In genomic region chr6:97186416-97186999, GRCh38 we compare ENCODE assay signal across 8 cellular contexts.
DNase-seq lines count a peak whose midpoint lies in the region; ATAC-seq lines count a peak whose summit lies in the region.

No MANE protein-coding gene starts in this region.

- H3K79me1 ChIP-seq in mesenchymal stem cell (replicated peaks; ENCODE audit: low read length, poor library complexity, severe bottlenecking), result peaks cover 2% of the 10 kb centered on the region

- H3K9me3 Mint-ChIP-seq in CD4-positive, CD25-positive, alpha-beta regulatory T cell, result no peaks in the 10 kb centered on the region
- no peaks in the 10 kb centered on the region for H3K9me3 Mint-ChIP-seq in activated CD4-positive, alpha-beta T cell treated with anti-CD3 and anti-CD28 coated beads, Interleukin-2, amount 10 ng/mL, durations not matched to agents 24 days and 14 days

- no peak overlapping the region for H3K18ac ChIP-seq in mesenchymal stem cell (ENCODE audit: low read depth in 1 of 2, low read length in 2 of 2)

- WGBS in mesenchymal stem cell, result 31% methylated on average over 3 of the region's 3 CpGs

- no peak overlapping the region for H2AFZ ChIP-seq in mesenchymal stem cell (ENCODE audit: low read depth, low read length)

- H3K4me2 ChIP-seq in mesenchymal stem cell (ENCODE audit: low read length, poor library complexity, severe bottlenecking), result no peak overlapping the region

- ATAC-seq in CD4-positive, CD25-positive, alpha-beta regulatory T cell (ENCODE audit: low read depth in 2 of 2), result peak; percentile 73 to 74
- ATAC-seq in GM18909 (IDR thresholded peaks at IDR 0.05; ENCODE audit: poor library complexity, unreplicated experiment) (peak; percentile 92), HG03108 (IDR thresholded peaks at IDR 0.05; ENCODE audit: unreplicated experiment) (peak; percentile 90)

- H2BK5ac ChIP-seq in mesenchymal stem cell (ENCODE audit: low read depth, low read length, poor library complexity, severe bottlenecking), result no peak overlapping the region

- no peaks in the 10 kb centered on the region for H3K27me3 Mint-ChIP-seq in CD4-positive, CD25-positive, alpha-beta regulatory T cell
- H3K27me3 Mint-ChIP-seq in activated CD4-positive, alpha-beta T cell treated with anti-CD3 and anti-CD28 coated beads, Interleukin-2, amount 10 ng/mL, durations not matched to agents 24 days and 14 days, result no peaks in the 10 kb centered on the region

- H3K36me3 Mint-ChIP-seq in CD4-positive, CD25-positive, alpha-beta regulatory T cell, result no peaks in the 10 kb centered on the region
- H3K36me3 Mint-ChIP-seq in activated CD4-positive, alpha-beta T cell treated with anti-CD3 and anti-CD28 coated beads, Interleukin-2, amount 10 ng/mL, durations not matched to agents 24 days and 14 days (ENCODE audit: low read depth), result no peaks in the 10 kb centered on the region

- H2AK5ac ChIP-seq in mesenchymal stem cell (ENCODE audit: low read length, severe bottlenecking), result no peak overlapping the region

- no peak overlapping the region for H3K4me3 Mint-ChIP-seq in CD4-positive, CD25-positive, alpha-beta regulatory T cell
- no peak overlapping the region for H3K4me3 Mint-ChIP-seq in activated CD4-positive, alpha-beta T cell treated with anti-CD3 and anti-CD28 coated beads, Interleukin-2, amount 10 ng/mL, durations not matched to agents 24 days and 14 days

- no peak overlapping the region for H2BK120ac ChIP-seq in mesenchymal stem cell (ENCODE audit: low read depth, low read length)

- H3K4me3 ChIP-seq in CD4-positive, CD25-positive, alpha-beta regulatory T cell (ENCODE audit: low read depth, low read length), result no peak overlapping the region
- H3K4me3 ChIP-seq in mesenchymal stem cell (ENCODE audit: insufficient read depth in 1 of 2, low read depth in 1 of 2, low read length in 2 of 2), result no peak overlapping the region

- H3K14ac ChIP-seq in mesenchymal stem cell (ENCODE audit: low read length in 2 of 2), result no peak overlapping the region

- no peak overlapping the region for H3K27ac Mint-ChIP-seq in CD4-positive, CD25-positive, alpha-beta regulatory T cell
- H3K27ac Mint-ChIP-seq in activated CD4-positive, alpha-beta T cell treated with anti-CD3 and anti-CD28 coated beads, Interleukin-2, amount 10 ng/mL, durations not matched to agents 24 days and 14 days, result no peak overlapping the region

- no peak overlapping the region for H3K27ac ChIP-seq in CD4-positive, CD25-positive, alpha-beta regulatory T cell (ENCODE audit: insufficient read depth, low read length, poor library complexity, severe bottlenecking)
- H3K27ac ChIP-seq in mesenchymal stem cell (ENCODE audit: low read length, poor library complexity, severe bottlenecking), result no peak overlapping the region

- intact Hi-C loops in activated CD4-positive, alpha-beta T cell treated with anti-CD3 and anti-CD28 coated beads, Interleukin-2, amount 10 ng/mL, durations not matched to agents 24 days and 14 days (cut with micrococcal nuclease), result loop anchor here (1.0 to 5.0 kb wide), 4 partner anchors 96 to 250 kb away; partner anchors contain the start of gene MMS22L

- H3K36me3 ChIP-seq in CD4-positive, CD25-positive, alpha-beta regulatory T cell (ENCODE audit: control insufficient read depth, insufficient read depth, low read length), result no peaks in the 10 kb centered on the region
- H3K36me3 ChIP-seq in mesenchymal stem cell (ENCODE audit: control insufficient read depth in 1 of 2, insufficient read depth in 2 of 2, low read depth in 1 of 2, low read length in 2 of 2), result no peaks in the 10 kb centered on the region

- no peak overlapping the region for H4K91ac ChIP-seq in mesenchymal stem cell (ENCODE audit: low read length)

- no peak overlapping the region for H3K23ac ChIP-seq in mesenchymal stem cell (ENCODE audit: low read length in 2 of 2)

- no peaks in the 10 kb centered on the region for H3K4me1 ChIP-seq in CD4-positive, CD25-positive, alpha-beta regulatory T cell (ENCODE audit: control insufficient read depth, insufficient read depth, low read length, poor library complexity, severe bottlenecking)
- no peaks in the 10 kb centered on the region for H3K4me1 ChIP-seq in mesenchymal stem cell (ENCODE audit: control insufficient read depth, insufficient read depth, low read depth, low read length)

- H2BK15ac ChIP-seq in mesenchymal stem cell (ENCODE audit: low read depth, poor library complexity, severe bottlenecking), result no peak overlapping the region

- H3K9me3 ChIP-seq in CD4-positive, CD25-positive, alpha-beta regulatory T cell (ENCODE audit: control insufficient read depth in 2 of 2, low read length in 2 of 2), result no peaks in the 10 kb centered on the region
- no peaks in the 10 kb centered on the region for H3K9me3 ChIP-seq in mesenchymal stem cell (ENCODE audit: control insufficient read depth, low read length)

- H2BK12ac ChIP-seq in mesenchymal stem cell (ENCODE audit: low read length in 2 of 2), result no peak overlapping the region

- H3K4me1 Mint-ChIP-seq in CD4-positive, CD25-positive, alpha-beta regulatory T cell, result peaks cover 0 to 5% (median 2%) of the 10 kb centered on the region in 4 donors
- H3K4me1 Mint-ChIP-seq in activated CD4-positive, alpha-beta T cell treated with anti-CD3 and anti-CD28 coated beads, Interleukin-2, amount 10 ng/mL, durations not matched to agents 24 days and 14 days, result no peaks in the 10 kb centered on the region

- no peak overlapping the region for H4K8ac ChIP-seq in mesenchymal stem cell (ENCODE audit: low read length)

- no peaks in the 10 kb centered on the region for H3K27me3 ChIP-seq in CD4-positive, CD25-positive, alpha-beta regulatory T cell (ENCODE audit: control insufficient read depth, insufficient read depth, low read length)
- no peaks in the 10 kb centered on the region for H3K27me3 ChIP-seq in mesenchymal stem cell (ENCODE audit: control insufficient read depth in 1 of 2, insufficient read depth in 1 of 2, low read length in 2 of 2)

- DNase-seq in CD4-positive, CD25-positive, alpha-beta regulatory T cell, result peak; percentile 33 to 73 (median 56)
- DNase-seq in NCI-H345 (lab: John Stamatoyannopoulos, UW) (peak; percentile 63), dermis blood vessel endothelial cell (peak; percentile 87), mesenchymal stem cell (peak; percentile 67)
- DNase-seq in activated CD4-positive, alpha-beta T cell treated with anti-CD3 and anti-CD28 coated beads, Interleukin-2, amount 10 ng/mL, durations not matched to agents 24 days and 14 days, result peak; percentile 89
- peak; percentile 3 to 29 for DNase-seq in stimulated activated CD8-positive, alpha-beta memory T cell treated with anti-CD3 and anti-CD28 coated beads, Interleukin-4, amount 100 ng/mL, for 1 hour (ENCODE audit: low read depth in 2 of 2, low spot score in 1 of 2)

- H3K9ac ChIP-seq in mesenchymal stem cell (ENCODE audit: low read length), result no peak overlapping the region

- no peak overlapping the region for H3K4ac ChIP-seq in mesenchymal stem cell (ENCODE audit: low read depth in 1 of 2, low read length in 2 of 2)

Comparison
In these comparisons a context has a peak if more than half of its experiments do, and no peak if none do; other contexts are left out.
1. DNase-seq: peak in every context shown above with its lines; median percentile 89 in activated CD4-positive, alpha-beta T cell treated with anti-CD3 and anti-CD28 coated beads, Interleukin-2, amount 10 ng/mL, durations not matched to agents 24 days and 14 days; 87 in dermis blood vessel endothelial cell; 67 in mesenchymal stem cell; 63 in NCI-H345; 56 in CD4-positive, CD25-positive, alpha-beta regulatory T cell; 16 in stimulated activated CD8-positive, alpha-beta memory T cell treated with anti-CD3 and anti-CD28 coated beads, Interleukin-4, amount 100 ng/mL, for 1 hour.